In the genomic region with DNA sequence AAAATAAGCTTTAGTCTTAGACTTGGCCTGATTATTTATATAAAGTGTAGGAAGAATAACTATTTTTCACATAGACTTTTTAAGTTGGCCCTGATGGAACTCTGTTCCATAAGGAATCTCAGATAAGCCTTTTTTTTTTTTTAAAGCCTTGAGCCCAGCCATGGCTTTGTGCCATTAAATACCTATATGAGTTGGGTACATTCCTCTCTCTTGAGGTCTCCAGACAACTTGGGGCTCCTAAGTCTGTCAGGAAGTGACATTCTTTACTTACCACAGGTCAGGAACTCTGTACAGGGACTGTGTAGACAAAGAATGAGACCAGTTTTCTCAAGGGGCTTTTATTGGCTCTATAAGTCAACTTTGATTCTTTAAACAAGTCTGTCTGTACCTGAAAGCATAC, we compare ENCODE assay signal across 19 cellular contexts. TPM values are rescaled to one million over a fixed set of nuclear protein-coding genes. Genes with fewer than 3 reads are reported as not detected.
DNase-seq lines count a peak whose midpoint lies in the region; ATAC-seq and TF ChIP-seq lines count a peak whose summit lies in the region.
"Had no signal": no experiment of that assay in that cellular context is flagged by ENCODE, and none has a peak within 500 bp of the region (broad histone marks: within the 10 kb centered on the region; RNA-seq: fewer than 3 reads in every experiment).

No MANE protein-coding gene starts in this region.

- no peak for ATAC-seq in heart right ventricle
- ATAC-seq in heart left ventricle: no peak
- ATAC-seq: Panc1, SK-N-SH treated with all-trans-retinoic acid at 6 μM for 48 hours had no signal

- DNase-seq in HFFc6 (no peak), RPMI7951 (ENCODE audit: low read depth) (peak; percentile 47), dermis blood vessel endothelial cell (peak; percentile 41), osteoblast (ENCODE audit: insufficient read length, low spot score, missing footprints) (no peak), heart right ventricle (no peak), heart left ventricle (no peak), tibial artery (no peak)
- no peak for DNase-seq in stimulated activated CD4-positive, alpha-beta T cell treated with anti-CD3 and anti-CD28 coated beads, Interleukin-12 subunit alpha, Interleukin-12 subunit beta, amount 100 ng/mL, for 4 hours
- DNase-seq: CD4-positive, CD25-positive, alpha-beta regulatory T cell; H9; MV-4-11; NCI-H1417 treated with DMSO at 0.1 percent for 48 hours; NCI-H1930; NCI-H446 treated with DMSO at 0.1 percent for 48 hours; NCI-H748 treated with DMSO at 0.1 percent for 48 hours; SHP77 had no signal

- TF ChIP-seq CTCF in HFFc6 (IDR thresholded peaks at IDR 0.05) (no peak), osteoblast (IDR thresholded peaks at IDR 0.05; ENCODE audit: extremely low read depth, low read depth, low read length) (no peak), heart right ventricle (IDR thresholded peaks at IDR 0.05) (no peak), heart left ventricle (IDR thresholded peaks at IDR 0.05) (no peak), tibial artery (IDR thresholded peaks at IDR 0.05) (no peak)

- H4K20me1 ChIP-seq in osteoblast (ENCODE audit: insufficient read depth, low read length): no peaks in the 10 kb centered on the region

- H3K4me1 Mint-ChIP-seq in HFFc6 (ENCODE audit: low read depth): peaks cover 40% of the 10 kb centered on the region
- H3K4me1 Mint-ChIP-seq: CD4-positive, CD25-positive, alpha-beta regulatory T cell had no signal

- peak overlapping the region; percentile 92; the same call in 1 of the 2 replicates for H3K27ac Mint-ChIP-seq in HFFc6
- H3K27ac Mint-ChIP-seq: CD4-positive, CD25-positive, alpha-beta regulatory T cell; H9 had no signal

- TF ChIP-seq POLR2A in heart left ventricle (IDR thresholded peaks at IDR 0.05): no peak

- H3K9me3 ChIP-seq in osteoblast (ENCODE audit: low read depth, low read length) (no peaks in the 10 kb centered on the region), heart right ventricle (no peaks in the 10 kb centered on the region), heart left ventricle (no peaks in the 10 kb centered on the region), tibial artery (no peaks in the 10 kb centered on the region)

- H3K36me3 Mint-ChIP-seq in HFFc6 (ENCODE audit: low read depth): peaks cover 5% of the 10 kb centered on the region; the same call in 1 of the 2 replicates
- H3K36me3 Mint-ChIP-seq: CD4-positive, CD25-positive, alpha-beta regulatory T cell had no signal

- H2AFZ ChIP-seq in osteoblast (ENCODE audit: low read length): no peak overlapping the region

- H3K27me3 ChIP-seq in osteoblast (ENCODE audit: insufficient read depth, low read length) (no peaks in the 10 kb centered on the region), heart right ventricle (no peaks in the 10 kb centered on the region), heart left ventricle (no peaks in the 10 kb centered on the region), tibial artery (no peaks in the 10 kb centered on the region)

- H3K4me3 ChIP-seq in osteoblast (ENCODE audit: insufficient read depth, low read length) (no peak overlapping the region), heart right ventricle (no peak overlapping the region), heart left ventricle (no peak overlapping the region), tibial artery (no peak overlapping the region)

- no peak overlapping the region for H3K4me3 Mint-ChIP-seq in HFFc6
- H3K4me3 Mint-ChIP-seq: CD4-positive, CD25-positive, alpha-beta regulatory T cell; H9 had no signal

- peaks cover 19% of the 10 kb centered on the region for H3K4me1 ChIP-seq in osteoblast (ENCODE audit: insufficient read depth, low read length)
- H3K4me1 ChIP-seq in heart right ventricle: peaks cover 0 to 15% (median 4%) of the 10 kb centered on the region in 9 donors
- H3K4me1 ChIP-seq in heart left ventricle: peaks cover 0 to 9% (median under 1%) of the 10 kb centered on the region in 12 donors
- H3K4me1 ChIP-seq in tibial artery: peaks cover 0 to 40% (median 9%) of the 10 kb centered on the region in 4 donors

- 0 out of 2 replicates have a peak, but pooled peaks cover 4% of the 10 kb centered on the region for H3K9me3 Mint-ChIP-seq in HFFc6

- no peaks in the 10 kb centered on the region for H3K79me2 ChIP-seq in osteoblast (ENCODE audit: insufficient read depth, low read length)

- no peaks in the 10 kb centered on the region for H3K27me3 Mint-ChIP-seq in HFFc6 (ENCODE audit: insufficient read depth)

- H3K36me3 ChIP-seq in osteoblast (ENCODE audit: insufficient read depth, low read length) (no peaks in the 10 kb centered on the region), heart right ventricle (no peaks in the 10 kb centered on the region), heart left ventricle (no peaks in the 10 kb centered on the region), tibial artery (no peaks in the 10 kb centered on the region)

- H3K4me2 ChIP-seq in osteoblast (ENCODE audit: insufficient read depth, low read length): no peak overlapping the region

- H3K27ac ChIP-seq in osteoblast (ENCODE audit: low read depth, low read length): peak overlapping the region; percentile 59
- H3K27ac ChIP-seq in heart right ventricle: no peak overlapping the region
- H3K27ac ChIP-seq in heart left ventricle: no peak overlapping the region
- no peak overlapping the region for H3K27ac ChIP-seq in tibial artery

- intact Hi-C loops in heart right ventricle (cut with DNase I): no loop called here
- intact Hi-C loops in heart left ventricle (cut with DNase I): no loop called here
- intact Hi-C loops in tibial artery (cut with DNase I; ENCODE audit: low total_unique reads): no loop called here

RNA-seq across cellular contexts. Expression of a gene that starts 27.1 kb away (rescaled TPM):
- total RNA-seq in HFFc6 (2021; fragmentation: NEBNext Ultra II Directional; extraction: Animal tissue kit (Norgen Biotek cat#: 25700)): 100 to 1,000 TPM; 464 to 821 (median 485) TPM
- total RNA-seq in RPMI7951 (2014; rRNA removed; shearing (Covaris generic)): 436 and 611 TPM in 2 replicates
- total RNA-seq in dermis blood vessel endothelial cell: 1,318 and 2,129 TPM in 2 replicates
- 680 and 715 TPM in 2 replicates for total RNA-seq in osteoblast
- 100 to 1,000 TPM; 498 to 826 (median 608) TPM for total RNA-seq in heart right ventricle
- 1,000 to 10,000 TPM in 1 of 2 donors, 100 to 1,000 TPM in 1; 876 to 1,251 TPM for polyA plus RNA-seq in heart right ventricle
- total RNA-seq in heart left ventricle: 1,000 to 10,000 TPM in 2 of 9 donors, 100 to 1,000 TPM in 7; 494 to 1,088 (median 585) TPM
- 100 to 1,000 TPM; 458 to 857 TPM for polyA plus RNA-seq in heart left ventricle
- total RNA-seq: HT-29 had no signal

Comparison
In these comparisons a context has a peak if more than half of its experiments do, and no peak if none do; other contexts are left out.
1. DNase-seq: peak in RPMI7951 (single experiment) and dermis blood vessel endothelial cell (single experiment); none in HFFc6 (single experiment), osteoblast (single experiment), heart right ventricle (0 of 2), stimulated activated CD4-positive, alpha-beta T cell treated with anti-CD3 and anti-CD28 coated beads, Interleukin-12 subunit alpha, Interleukin-12 subunit beta, amount 100 ng/mL, for 4 hours (single experiment), heart left ventricle (0 of 5) and tibial artery (0 of 2).